Comparison of ENCODE assay signal across 16 cellular contexts in the genomic region with DNA sequence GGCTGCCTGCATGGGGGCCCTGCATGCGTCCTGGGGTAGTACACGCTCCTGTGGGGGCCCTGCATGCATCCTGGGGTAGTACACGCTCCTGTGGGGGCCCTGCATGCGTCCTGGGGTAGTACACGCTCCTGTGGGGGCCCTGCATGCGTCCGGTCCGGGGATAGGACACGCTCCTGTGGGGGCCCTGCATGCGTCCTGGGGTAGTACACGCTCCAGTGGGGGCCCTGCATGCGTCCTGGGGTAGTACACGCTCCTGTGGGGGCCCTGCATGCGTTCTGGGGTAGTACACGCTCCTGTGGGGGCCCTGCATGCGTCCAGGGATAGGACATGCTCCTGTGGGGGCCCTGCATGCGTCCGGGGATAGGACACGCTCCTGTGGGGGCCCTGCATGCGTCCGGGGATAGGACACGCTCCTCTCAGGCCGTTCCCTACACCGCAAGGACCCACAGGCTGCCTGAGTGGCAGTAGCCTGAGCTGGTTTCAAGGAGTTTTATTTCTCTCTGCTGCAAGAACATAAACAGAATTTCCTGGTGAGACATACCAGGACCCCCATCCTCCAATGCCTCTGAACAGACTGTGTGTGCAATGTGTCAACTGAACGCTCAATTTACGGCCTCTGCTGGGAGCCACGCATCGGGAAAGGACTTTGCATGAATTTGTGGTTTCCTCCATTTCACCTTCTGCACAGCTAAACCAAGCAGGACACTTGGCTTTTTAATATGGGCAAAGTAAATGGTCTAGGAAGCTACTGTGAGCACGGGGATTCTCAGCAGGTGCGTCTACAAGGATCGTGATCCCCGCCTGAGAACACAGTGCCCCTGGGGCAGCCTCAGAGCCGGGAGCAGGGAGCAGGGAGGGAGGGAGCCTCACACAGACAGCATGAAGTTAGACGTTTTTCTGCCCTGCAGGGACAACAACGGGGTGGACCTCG. TPM values are rescaled to one million over a fixed set of nuclear protein-coding genes. Genes with fewer than 3 reads are reported as not detected.
DNase-seq lines count a peak whose midpoint lies in the region; ATAC-seq and TF ChIP-seq lines count a peak whose summit lies in the region.
"Had no signal": no experiment of that assay in that cellular context is flagged by ENCODE, and none has a peak within 500 bp of the region (broad histone marks: within the 10 kb centered on the region; RNA-seq: fewer than 3 reads in every experiment).

No MANE protein-coding gene starts in this region.

- no peak overlapping the region for H3K27ac Mint-ChIP-seq in glutamatergic neuron (ENCODE audit: unreplicated experiment)
- peak overlapping the region; percentile 18 for H3K27ac Mint-ChIP-seq in neural progenitor cell
- H3K27ac Mint-ChIP-seq: CD4-positive, CD25-positive, alpha-beta regulatory T cell; GM23338 had no signal

- H3K9me3 Mint-ChIP-seq in glutamatergic neuron (ENCODE audit: unreplicated experiment) (peaks cover 6% of the 10 kb centered on the region), neural progenitor cell (peaks cover 2% of the 10 kb centered on the region)
- H3K9me3 Mint-ChIP-seq: GM23338 had no signal

- H3K4me3 ChIP-seq in heart right ventricle = no peak overlapping the region
- H3K4me3 ChIP-seq in neural progenitor cell = no peak overlapping the region
- H3K4me3 ChIP-seq in esophagus muscularis mucosa = no peak overlapping the region
- H3K4me3 ChIP-seq: BLaER1, GM23338 had no signal

- no peak overlapping the region for H3K27ac ChIP-seq in heart right ventricle
- no peak overlapping the region for H3K27ac ChIP-seq in neural progenitor cell
- no peak overlapping the region for H3K27ac ChIP-seq in esophagus muscularis mucosa (replicated peaks in 1 of 4)
- H3K27ac ChIP-seq: 22Rv1, BLaER1 had no signal

- intact Hi-C loops in Right ventricle myocardium inferior (cut with DNase I) = no loop called here
- intact Hi-C loops in heart right ventricle (cut with DNase I) = no loop called here
- intact Hi-C loops in esophagus muscularis mucosa (cut with DNase I) = no loop called here

- no peaks in the 10 kb centered on the region for H3F3A ChIP-seq in neural progenitor cell (ENCODE audit: low read depth)

- H3K36me3 ChIP-seq in heart right ventricle = no peaks in the 10 kb centered on the region
- H3K36me3 ChIP-seq in neural progenitor cell = no peaks in the 10 kb centered on the region
- H3K36me3 ChIP-seq in esophagus muscularis mucosa = no peaks in the 10 kb centered on the region
- H3K36me3 ChIP-seq: BLaER1 had no signal

- TF ChIP-seq EP300 in esophagus muscularis mucosa (IDR thresholded peaks at IDR 0.05) = no peak

- H3K9ac ChIP-seq in neural progenitor cell = no peak overlapping the region
- H3K9ac ChIP-seq: BLaER1 had no signal

- H3K27me3 ChIP-seq in heart right ventricle = peaks cover 0 to 55% (median 40%) of the 10 kb centered on the region in 7 donors
- H3K27me3 ChIP-seq in neural progenitor cell = peaks cover 60% of the 10 kb centered on the region
- H3K27me3 ChIP-seq in esophagus muscularis mucosa = peaks cover 0 to 83% (median 0%) of the 10 kb centered on the region in 4 donors

- H3K9me3 ChIP-seq in heart right ventricle (peaks cover 0 to 10% (median 0%) of the 10 kb centered on the region in 11 donors), neural progenitor cell (ENCODE audit: low read depth) (no peaks in the 10 kb centered on the region), esophagus muscularis mucosa (no peaks in the 10 kb centered on the region)
- H3K9me3 ChIP-seq: BLaER1 had no signal

- no peak for TF ChIP-seq POLR2A in esophagus muscularis mucosa (IDR thresholded peaks at IDR 0.05; ENCODE audit: low read depth)

- no peak for TF ChIP-seq CTCF in heart right ventricle (IDR thresholded peaks at IDR 0.05)
- TF ChIP-seq CTCF in glutamatergic neuron (IDR thresholded peaks at IDR 0.05; ENCODE audit: partially characterized antibody, unreplicated experiment) = no peak
- no peak for TF ChIP-seq CTCF in neural progenitor cell (IDR thresholded peaks at IDR 0.05)
- TF ChIP-seq CTCF in esophagus muscularis mucosa (IDR thresholded peaks at IDR 0.05) = no peak

- no peaks in the 10 kb centered on the region for H4K20me1 ChIP-seq in neural progenitor cell (ENCODE audit: low read depth)

- H3K27me3 Mint-ChIP-seq in glutamatergic neuron (ENCODE audit: unreplicated experiment) (peaks cover 10% of the 10 kb centered on the region), neural progenitor cell (ENCODE audit: insufficient read depth, low read depth) (peaks cover 20% of the 10 kb centered on the region)

- ATAC-seq in Right ventricle myocardium inferior = no peak
- no peak for ATAC-seq in heart right ventricle
- ATAC-seq: GM23338 had no signal

- H3K4me3 Mint-ChIP-seq in glutamatergic neuron (ENCODE audit: unreplicated experiment) (peak overlapping the region; percentile 42), neural progenitor cell (no peak overlapping the region)
- H3K4me3 Mint-ChIP-seq: CD4-positive, CD25-positive, alpha-beta regulatory T cell; GM23338 had no signal

- no peak overlapping the region for H2AFZ ChIP-seq in neural progenitor cell (replicated peaks)
- H2AFZ ChIP-seq: GM23338 had no signal

- DNase-seq in Right ventricle myocardium inferior (ENCODE audit: missing footprints) = peak; percentile 27
- DNase-seq in heart right ventricle = no peak
- peak; percentile 51 for DNase-seq in DMS79 treated with DMSO at 0.1 percent for 48 hours (lab: John Stamatoyannopoulos, UW)
- DNase-seq in glutamatergic neuron = peak; percentile 9
- no peak for DNase-seq in neural progenitor cell (ENCODE audit: low spot score)
- DNase-seq in esophagus muscularis mucosa (ENCODE audit: extremely low spot score) = no peak
- DNase-seq in superior temporal gyrus (ENCODE audit: extremely low spot score) = no peak
- DNase-seq in NOMO-1 (lab: John Stamatoyannopoulos, UW; ENCODE audit: unreplicated experiment in 2 of 2) = no peak
- DNase-seq: AML-193; CD4-positive, CD25-positive, alpha-beta regulatory T cell; DMS 273 treated with DMSO at 0.1 percent for 48 hours; EL had no signal

- H3K4me2 ChIP-seq in neural progenitor cell = no peak overlapping the region
- H3K4me2 ChIP-seq: BLaER1, GM23338 had no signal

- WGBS in heart right ventricle, 2 donors = 72 to 73% methylated on average over 33 to 36 of the region's 36 CpGs
- 61% methylated on average over 25 of the region's 36 CpGs for WGBS in esophagus muscularis mucosa

- H3K4me1 Mint-ChIP-seq in glutamatergic neuron (ENCODE audit: low read depth, unreplicated experiment) (peaks cover 4% of the 10 kb centered on the region), neural progenitor cell (peaks cover 3% of the 10 kb centered on the region)
- H3K4me1 Mint-ChIP-seq: CD4-positive, CD25-positive, alpha-beta regulatory T cell had no signal

- H3K36me3 Mint-ChIP-seq in glutamatergic neuron (ENCODE audit: unreplicated experiment) (peaks cover 11% of the 10 kb centered on the region), neural progenitor cell (no peaks in the 10 kb centered on the region)
- H3K36me3 Mint-ChIP-seq: CD4-positive, CD25-positive, alpha-beta regulatory T cell had no signal

- H3K4me1 ChIP-seq in heart right ventricle (no peaks in the 10 kb centered on the region), neural progenitor cell (no peaks in the 10 kb centered on the region), esophagus muscularis mucosa (no peaks in the 10 kb centered on the region)
- H3K4me1 ChIP-seq: BLaER1 had no signal

- no peaks in the 10 kb centered on the region for H3K79me2 ChIP-seq in neural progenitor cell (ENCODE audit: low read depth)

RNA-seq across cellular contexts. Expression of gene CLPTM1L, which starts 48.9 kb away (rescaled TPM):
- total RNA-seq in Right ventricle myocardium inferior (33.3 TPM), heart right ventricle (10 to 100 TPM; 27.5 to 43.9 (median 32.5) TPM), glutamatergic neuron (ENCODE audit: unreplicated experiment) (95.2 TPM), neural progenitor cell (ENCODE audit: low replicate concordance) (74.8 and 79.9 TPM in 2 replicates), esophagus muscularis mucosa (100 to 1,000 TPM in 3 of 4 donors, 10 to 100 TPM in 1; 96.9 to 139 (median 126) TPM)
- 10 to 100 TPM; 21.5 to 78.0 TPM for polyA plus RNA-seq in heart right ventricle

RNA-seq across cellular contexts. Expression of gene SLC6A3, which starts 51.4 kb away (rescaled TPM):
- total RNA-seq in Right ventricle myocardium inferior (not detected), heart right ventricle (under 1 TPM in 2 of 10 donors, not detected in 8; 0.18 to 0.19 TPM), glutamatergic neuron (ENCODE audit: unreplicated experiment) (22.4 TPM), neural progenitor cell (ENCODE audit: low replicate concordance) (0.19 and 0.32 TPM in 2 replicates), esophagus muscularis mucosa (under 1 TPM in 1 of 4 donors, not detected in 3; 0.06 TPM)
- polyA plus RNA-seq in heart right ventricle = under 1 TPM in 1 of 2 donors, not detected in 1; 0.04 TPM
- total RNA-seq: CD4-positive, CD25-positive, alpha-beta regulatory T cell; HT1080 had no signal

Comparison
In these comparisons a context has a peak if more than half of its experiments do, and no peak if none do; other contexts are left out.
1. DNase-seq: peak in Right ventricle myocardium inferior (single experiment), DMS79 treated with DMSO at 0.1 percent for 48 hours (single experiment) and glutamatergic neuron (single experiment); none in heart right ventricle (0 of 2), neural progenitor cell (single experiment), esophagus muscularis mucosa (single experiment), superior temporal gyrus (single experiment) and NOMO-1 (0 of 2).
2. RNA of gene SLC6A3, which starts 51.4 kb away (total RNA-seq): 22.4 TPM in glutamatergic neuron (single experiment); 0.19 to 0.32 TPM in neural progenitor cell, 0.18 to 0.19 TPM in heart right ventricle, not detected in Right ventricle myocardium inferior (single experiment) and 0.06 TPM in esophagus muscularis mucosa; every median in the first group is over 10 times any median in the second.